ENCODE assay signal across 11 cellular contexts in the genomic region with DNA sequence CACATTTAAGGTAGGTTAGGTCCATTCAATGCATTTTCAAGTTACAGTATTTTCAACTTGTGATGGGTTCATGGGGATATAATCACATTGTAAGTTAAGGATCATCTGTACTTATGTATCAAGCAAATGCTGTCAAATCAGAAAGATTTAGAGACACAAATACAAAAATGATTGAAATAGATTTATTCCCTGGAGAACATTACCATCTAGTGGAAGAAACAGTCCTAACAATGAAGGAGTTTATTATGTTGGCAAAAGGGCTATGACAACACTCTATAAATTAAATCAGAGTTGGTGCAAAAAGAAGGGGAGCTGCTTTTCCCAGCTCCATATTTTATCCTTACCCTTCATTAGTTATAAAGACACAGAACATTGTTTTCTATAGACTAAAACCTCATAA.
DNase-seq lines count a peak whose midpoint lies in the region; ATAC-seq and TF ChIP-seq lines count a peak whose summit lies in the region.
"Had no signal": no experiment of that assay in that cellular context is flagged by ENCODE, and none has a peak within 500 bp of the region (broad histone marks: within the 10 kb centered on the region; RNA-seq: fewer than 3 reads in every experiment).

No MANE protein-coding gene starts in this region.

- in situ Hi-C loops in transverse colon (cut with MboI; ENCODE audit: low pct_ligation_motif_present in 1 of 4, low pct_unique_long_range_greater_than_20kb in 1 of 4, low sequenced_read_pairs in 3 of 4): loop anchor here in 3 of 4 donors (10.0 to 25.0 kb wide), 2 partner anchors 214 to 227 kb away; a partner anchor contains a TSS

- peaks cover 0 to 6% (median 0%) of the 10 kb centered on the region in 9 donors for H3K27me3 ChIP-seq in heart left ventricle
- no peaks in the 10 kb centered on the region for H3K27me3 ChIP-seq in PC-9 (ENCODE audit: insufficient read depth, low read depth)
- no peaks in the 10 kb centered on the region for H3K27me3 ChIP-seq in transverse colon
- H3K27me3 ChIP-seq: pancreas had no signal

- no peak for TF ChIP-seq POLR2A in heart left ventricle (IDR thresholded peaks at IDR 0.05)
- TF ChIP-seq POLR2A in transverse colon (IDR thresholded peaks at IDR 0.05): no peak

- DNase-seq in heart left ventricle (no peak), left ventricle myocardium superior (no peak), PC-9 (peak in 1 of 2 experiments; percentile 55), foreskin melanocyte (peak; percentile 4), transverse colon (no peak), iPS-NIHi11 (ENCODE audit: low spot score) (no peak), NCI-H226 (no peak)
- no peak for DNase-seq in stimulated activated CD4-positive, alpha-beta T cell treated with anti-CD3 and anti-CD28 coated beads, Interleukin-4, amount 100 ng/mL, for 24 hours
- DNase-seq: activated gamma-delta T cell treated with Interleukin-2 at 50 U/mL for 16 hours, pancreas had no signal

- TF ChIP-seq EP300 in transverse colon (IDR thresholded peaks at IDR 0.05; ENCODE audit: low read depth): no peak

- H3K36me3 ChIP-seq in heart left ventricle (no peaks in the 10 kb centered on the region), PC-9 (ENCODE audit: low read depth) (no peaks in the 10 kb centered on the region), transverse colon (no peaks in the 10 kb centered on the region)

- peaks cover 0 to 10% (median 0%) of the 10 kb centered on the region in 12 donors for H3K4me1 ChIP-seq in heart left ventricle
- H3K4me1 ChIP-seq in PC-9 (replicated peaks; ENCODE audit: insufficient read depth): 0 out of 2 replicates have a peak, but pooled peaks cover 8% of the 10 kb centered on the region
- no peaks in the 10 kb centered on the region for H3K4me1 ChIP-seq in transverse colon
- H3K4me1 ChIP-seq: pancreas had no signal

- intact Hi-C loops in heart left ventricle (cut with DNase I) (loop anchor here in 8 of 10 donors (2.0 to 5.0 kb wide), 2 partner anchors 212 kb away; no protein-coding TSS in a partner anchor), left ventricle myocardium superior (cut with micrococcal nuclease) (no loop called here), PC-9 (cut with micrococcal nuclease; ENCODE audit: unreplicated experiment) (loop anchor here (1.0 kb wide), 1 partner anchor 213 kb away; no protein-coding TSS in a partner anchor), transverse colon (cut with DNase I; ENCODE audit: low total_unique reads) (no loop called here)

- CTCF ChIA-PET in PC-9 (lab: Charles Lee): interaction anchor here (0.6 to 0.9 kb wide), 3 partner anchors 157 to 214 kb away, joined by 3 read pairs; no protein-coding TSS in a partner anchor

- H3K4me3 ChIP-seq in heart left ventricle: no peak overlapping the region
- H3K4me3 ChIP-seq in PC-9: no peak overlapping the region
- no peak overlapping the region for H3K4me3 ChIP-seq in transverse colon
- H3K4me3 ChIP-seq: pancreas, SK-N-MC had no signal

- H3K9me2 ChIP-seq in PC-9 (ENCODE audit: insufficient read depth): no peaks in the 10 kb centered on the region

- POLR2A ChIA-PET in PC-9 (lab: Charles Lee; ENCODE audit: unreplicated experiment): interaction anchor here (0.5 kb wide), 1 partner anchor 1597 kb away, joined by 4 read pairs; no protein-coding TSS in a partner anchor

- H3K79me2 ChIP-seq in PC-9 (ENCODE audit: low read depth): no peaks in the 10 kb centered on the region

- no peak for ATAC-seq in heart left ventricle
- ATAC-seq in left ventricle myocardium superior: no peak

- peaks cover 3% of the 10 kb centered on the region; the same call in 1 of the 2 replicates for H4K20me1 ChIP-seq in PC-9 (ENCODE audit: insufficient read depth)

- no peaks in the 10 kb centered on the region for H3F3A ChIP-seq in PC-9 (ENCODE audit: insufficient read depth, low read depth)

- no TSS peak for BruUV-seq in PC-9 (replicated peaks; lab: Mats Ljungman, UMichigan)

- H3K4me2 ChIP-seq in PC-9: no peak overlapping the region

- TF ChIP-seq CTCF in heart left ventricle (IDR thresholded peaks at IDR 0.05): peak in 8 of 12 donors; percentile 12 to 47 (median 34)
- peak; percentile 74 for TF ChIP-seq CTCF in PC-9 (conservative IDR thresholded peaks at IDR 0.05)
- TF ChIP-seq CTCF in transverse colon (IDR thresholded peaks at IDR 0.05): peak; percentile 7 to 42 (median 39)

- H2AFZ ChIP-seq in PC-9: no peak overlapping the region

- H3K27ac ChIP-seq in heart left ventricle (no peak overlapping the region), PC-9 (no peak overlapping the region), transverse colon (no peak overlapping the region)
- H3K27ac ChIP-seq: pancreas, SK-N-MC had no signal

- H3K9me3 ChIP-seq in heart left ventricle (no peaks in the 10 kb centered on the region), PC-9 (ENCODE audit: insufficient read depth, low read depth) (no peaks in the 10 kb centered on the region), transverse colon (no peaks in the 10 kb centered on the region)
- H3K9me3 ChIP-seq: pancreas had no signal

Comparison
In these comparisons a context has a peak if more than half of its experiments do, and no peak if none do; other contexts are left out.
1. intact Hi-C loops: an anchor here in heart left ventricle (2.0 to 5.0 kb wide) and PC-9 (1.0 kb wide); none called in left ventricle myocardium superior and transverse colon.